ENCODE assay signal across 20 cellular contexts in the genomic region with DNA sequence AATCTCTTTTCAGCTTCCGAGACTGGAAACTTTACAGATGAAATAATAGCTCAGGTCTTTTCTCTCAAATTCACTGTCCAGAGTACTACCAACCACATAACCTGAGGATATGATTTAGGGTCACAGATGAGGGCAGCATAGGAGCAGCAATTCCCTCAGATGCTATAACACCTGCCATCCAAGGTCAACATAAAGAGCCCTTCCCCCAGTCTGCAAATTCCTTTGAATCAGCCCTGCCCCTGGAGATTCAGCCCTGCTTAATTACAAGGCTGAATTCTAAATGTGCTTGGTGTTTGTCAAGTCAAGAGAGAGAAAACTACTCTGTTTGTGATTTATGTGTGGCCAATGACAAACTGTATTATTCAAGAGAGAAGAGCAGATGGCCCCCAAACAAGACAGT.
"Had no signal": no experiment of that assay in that cellular context is flagged by ENCODE, and none has a peak within 500 bp of the region (broad histone marks: within the 10 kb centered on the region; RNA-seq: fewer than 3 reads in every experiment).

No MANE protein-coding gene starts in this region.

- H3K9me3 ChIP-seq: mucosa of descending colon, sigmoid colon, stomach, thoracic aorta, transverse colon had no signal

- H3K27me3 Mint-ChIP-seq: naive thymus-derived CD8-positive, alpha-beta T cell had no signal

- H3K27ac ChIP-seq: coronary artery, foreskin keratinocyte, sigmoid colon, skin epidermis, stomach, thoracic aorta, transverse colon had no signal

- H3K4me3 ChIP-seq: coronary artery, mucosa of descending colon, sigmoid colon, skin epidermis, stomach, thoracic aorta, transverse colon had no signal

- H3K36me3 Mint-ChIP-seq: naive thymus-derived CD8-positive, alpha-beta T cell had no signal

- H3K4me1 Mint-ChIP-seq: naive thymus-derived CD8-positive, alpha-beta T cell had no signal

- H3K4me3 Mint-ChIP-seq: endodermal cell; naive thymus-derived CD8-positive, alpha-beta T cell; neural crest cell had no signal

- DNase-seq: effector CD4-positive, alpha-beta T cell; endodermal cell; erythroblast; foreskin keratinocyte; mammary epithelial cell; mucosa of descending colon; naive thymus-derived CD8-positive, alpha-beta T cell; posterior cingulate gyrus; sigmoid colon; stimulated activated CD4-positive, alpha-beta T cell treated with anti-CD3 and anti-CD28 coated beads, Interleukin-2, amount 100 ng/mL, for 24 hours; stimulated activated CD4-positive, alpha-beta T cell treated with anti-CD3 and anti-CD28 coated beads, Interleukin-4, amount 100 ng/mL, for 4 hours; stimulated activated naive CD4-positive, alpha-beta T cell; stomach; substantia nigra; transverse colon had no signal

- ATAC-seq: foreskin keratinocyte; left lobe of liver; mucosa of descending colon; naive thymus-derived CD8-positive, alpha-beta T cell had no signal

- H3K36me3 ChIP-seq: sigmoid colon, stomach, thoracic aorta, transverse colon had no signal

- H3K9me3 Mint-ChIP-seq: endodermal cell, neural crest cell had no signal

- H3K4me1 ChIP-seq: foreskin keratinocyte, sigmoid colon, transverse colon had no signal

- H3K27me3 ChIP-seq: foreskin keratinocyte, sigmoid colon, stomach, transverse colon had no signal

- H3K27ac Mint-ChIP-seq: endodermal cell had no signal
